In the genomic region with DNA sequence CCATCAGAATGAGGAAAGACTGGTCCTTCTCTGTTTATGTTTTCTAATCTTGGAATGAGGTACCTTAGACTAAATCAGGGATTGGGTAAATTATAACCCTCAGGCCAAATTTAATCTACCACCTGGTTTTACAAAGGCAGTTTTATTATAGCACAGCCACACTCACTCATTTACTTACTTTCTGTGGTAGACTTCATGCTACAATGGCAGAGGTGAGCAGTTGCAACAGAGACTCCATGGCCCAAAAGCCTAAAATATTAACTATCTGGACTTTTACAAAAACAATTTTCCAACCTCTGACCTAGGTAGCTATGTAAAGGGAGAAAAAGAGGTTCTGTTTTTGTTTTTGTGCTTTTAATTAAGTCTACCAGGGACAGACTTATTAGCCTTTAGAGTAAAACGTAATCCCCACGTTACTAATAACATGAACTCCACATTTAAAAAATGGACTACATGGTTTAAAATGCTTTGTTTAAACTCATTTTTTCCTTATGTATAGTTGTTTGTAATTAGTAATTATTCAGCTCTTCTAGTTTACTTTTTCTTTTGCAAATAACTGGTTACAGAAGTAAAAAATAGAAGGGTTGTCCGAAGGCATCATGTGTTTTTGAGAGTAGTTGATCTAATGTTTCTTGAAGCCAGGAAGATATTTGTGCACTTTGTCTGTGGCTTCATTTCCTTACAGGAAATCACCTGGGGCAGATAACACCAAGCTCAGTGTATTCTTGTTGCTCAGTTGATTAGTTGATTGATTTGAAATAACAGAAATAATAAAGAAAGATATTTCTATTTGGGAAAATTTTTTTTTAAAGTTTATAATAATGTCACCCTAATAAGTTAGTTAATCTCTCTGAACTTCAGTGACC, we compare ENCODE assay signal across 12 cellular contexts. TPM values are rescaled to one million over a fixed set of nuclear protein-coding genes. Genes with fewer than 3 reads are reported as not detected.
DNase-seq lines count a peak whose midpoint lies in the region; ATAC-seq and TF ChIP-seq lines count a peak whose summit lies in the region.
"Had no signal": no experiment of that assay in that cellular context is flagged by ENCODE, and none has a peak within 500 bp of the region (broad histone marks: within the 10 kb centered on the region; RNA-seq: fewer than 3 reads in every experiment).

No MANE protein-coding gene starts in this region.

- ATAC-seq in GM18519 (IDR thresholded peaks at IDR 0.05; ENCODE audit: low FRiP score, unreplicated experiment) (peak; percentile 79), GM21390 (IDR thresholded peaks at IDR 0.05; ENCODE audit: unreplicated experiment) (peak; percentile 77), HG03060 (IDR thresholded peaks at IDR 0.05; ENCODE audit: low read depth, unreplicated experiment) (peak; percentile 79), activated B cell treated with CpG ODN at 0.5 μM for 24 hours (ENCODE audit: low read depth) (no peak)

- TF ChIP-seq CTCF in activated B cell treated with CpG ODN at 0.5 μM for 24 hours (IDR thresholded peaks at IDR 0.05) (no peak), transverse colon (IDR thresholded peaks at IDR 0.05) (no peak)

- no peak overlapping the region for H3K4me3 ChIP-seq in transverse colon
- H3K4me3 ChIP-seq: esophagus squamous epithelium had no signal

- H3K27ac Mint-ChIP-seq in activated B cell treated with CpG ODN at 0.5 μM for 24 hours: peak overlapping the region; percentile 71

- H3K27ac ChIP-seq in transverse colon: no peak overlapping the region
- H3K27ac ChIP-seq: esophagus squamous epithelium had no signal

- POLR2A ChIA-PET in activated B cell treated with CpG ODN at 0.5 μM for 24 hours (lab: Charles Lee): interaction anchor here (0.7 to 1.3 kb wide), 3 partner anchors 9 to 57 kb away, joined by 4 to 6 read pairs (median 4); a partner anchor contains a TSS

- WGBS in transverse colon (ENCODE audit: low coverage in 1 of 2), 2 donors: 76 to 81% methylated on average over 3 of the region's 3 CpGs

- H3K9me3 ChIP-seq in transverse colon: no peaks in the 10 kb centered on the region
- H3K9me3 ChIP-seq: esophagus squamous epithelium had no signal

- no peaks in the 10 kb centered on the region for H3K36me3 Mint-ChIP-seq in activated B cell treated with CpG ODN at 0.5 μM for 24 hours (ENCODE audit: low read depth)

- no peaks in the 10 kb centered on the region for H3K4me1 ChIP-seq in transverse colon

- H3K4me3 Mint-ChIP-seq in activated B cell treated with CpG ODN at 0.5 μM for 24 hours: no peak overlapping the region

- intact Hi-C loops in activated B cell treated with CpG ODN at 0.5 μM for 24 hours (cut with micrococcal nuclease): no loop called here
- intact Hi-C loops in transverse colon (cut with DNase I; ENCODE audit: low total_unique reads): no loop called here

- no peak for TF ChIP-seq POLR2A in transverse colon (IDR thresholded peaks at IDR 0.05)

- no peaks in the 10 kb centered on the region for H3K27me3 ChIP-seq in transverse colon
- H3K27me3 ChIP-seq: esophagus squamous epithelium had no signal

- CTCF ChIA-PET in activated B cell treated with CpG ODN at 0.5 μM for 24 hours (lab: Charles Lee): no interaction called here

- no peak for TF ChIP-seq EP300 in transverse colon (IDR thresholded peaks at IDR 0.05; ENCODE audit: low read depth)

- peaks cover 4% of the 10 kb centered on the region for H3K9me3 Mint-ChIP-seq in activated B cell treated with CpG ODN at 0.5 μM for 24 hours

- peaks cover 29% of the 10 kb centered on the region for H3K4me1 Mint-ChIP-seq in activated B cell treated with CpG ODN at 0.5 μM for 24 hours

- H3K36me3 ChIP-seq in transverse colon: no peaks in the 10 kb centered on the region
- H3K36me3 ChIP-seq: esophagus squamous epithelium had no signal

- in situ Hi-C loops in transverse colon (cut with MboI; ENCODE audit: low pct_ligation_motif_present in 1 of 4, low pct_unique_long_range_greater_than_20kb in 1 of 4, low sequenced_read_pairs in 3 of 4): no loop called here

- no peaks in the 10 kb centered on the region for H3K27me3 Mint-ChIP-seq in activated B cell treated with CpG ODN at 0.5 μM for 24 hours

- DNase-seq in activated B cell treated with CpG ODN at 0.5 μM for 24 hours: no peak
- no peak for DNase-seq in superior temporal gyrus (ENCODE audit: extremely low spot score)
- DNase-seq in NCI-H2171 (lab: John Stamatoyannopoulos, UW): no peak
- DNase-seq in activated CD4-positive, CD25-positive, alpha-beta regulatory T cell treated with anti-CD3 and anti-CD28 coated beads, Interleukin-2, amount 50 U/mL, for 72 hours: no peak
- DNase-seq in transverse colon: no peak
- DNase-seq: esophagus squamous epithelium, IMR-90, kidney glomerular epithelial cell, posterior cingulate gyrus had no signal

RNA-seq across cellular contexts. Expression of a gene that starts 57.6 kb away (rescaled TPM):
- total RNA-seq in activated B cell treated with CpG ODN at 0.5 μM for 24 hours: 110 and 136 TPM in 2 replicates
- total RNA-seq in transverse colon: 100 to 1,000 TPM in 2 of 4 donors, 10 to 100 TPM in 2; 52.7 to 235 (median 104) TPM
